Comparison of ENCODE assay signal across 24 cellular contexts in genomic region chr13:71278512-71278911, GRCh38.
"Had no signal": no experiment of that assay in that cellular context is flagged by ENCODE, and none has a peak within 500 bp of the region (broad histone marks: within the 10 kb centered on the region; RNA-seq: fewer than 3 reads in every experiment).

No MANE protein-coding gene starts in this region.

- ATAC-seq: activated naive CD4-positive, alpha-beta T cell treated with anti-CD3 and anti-CD28 coated beads, Interleukin-2, amount 50 U/mL, for 72 hours; activated T-cell treated with anti-CD3 and anti-CD28 coated beads, Interleukin-2, amount 50 U/mL, for 4 hours; esophagus mucosa; left cardiac atrium; stimulated activated naive CD8-positive, alpha-beta T cell treated with anti-CD3 and anti-CD28 coated beads, Interleukin-15, Interleukin-2, amounts not matched to agents 100 U/mL and 50 U/mL, for 24 hours had no signal

- H3K27ac Mint-ChIP-seq: activated CD4-positive, alpha-beta memory T cell treated with anti-CD3 and anti-CD28 coated beads, Interleukin-2, amount 10 ng/mL, durations not matched to agents 7 days and 5 days; activated CD4-positive, alpha-beta T cell treated with anti-CD3 and anti-CD28 coated beads, Interleukin-2, amount 10 ng/mL, durations not matched to agents 24 days and 14 days; activated naive CD4-positive, alpha-beta T cell treated with anti-CD3 and anti-CD28 coated beads, Interleukin-2, amount 50 U/mL, for 72 hours; dendritic cell treated with granulocyte-macrophage colony-stimulating factor and Interleukin-4, amounts not matched to agents 40 ng/mL and 50 ng/mL, for 4 days; endodermal cell; mesothelial cell of epicardium; naive B cell had no signal

- H3K36me3 Mint-ChIP-seq: activated naive CD4-positive, alpha-beta T cell treated with anti-CD3 and anti-CD28 coated beads, Interleukin-2, amount 50 U/mL, for 72 hours; naive B cell had no signal

- H3K9me3 ChIP-seq: right atrium auricular region, thoracic aorta had no signal

- H3K4me3 Mint-ChIP-seq: activated CD4-positive, alpha-beta memory T cell treated with anti-CD3 and anti-CD28 coated beads, Interleukin-2, amount 10 ng/mL, durations not matched to agents 7 days and 5 days; activated CD4-positive, alpha-beta T cell treated with anti-CD3 and anti-CD28 coated beads, Interleukin-2, amount 10 ng/mL, durations not matched to agents 24 days and 14 days; activated T-cell treated with anti-CD3 and anti-CD28 coated beads, Interleukin-2, amount 50 U/mL, for 4 hours; central memory CD8-positive, alpha-beta T cell; dendritic cell treated with granulocyte-macrophage colony-stimulating factor and Interleukin-4, amounts not matched to agents 40 ng/mL and 50 ng/mL, for 4 days; endodermal cell; mesothelial cell of epicardium; naive B cell had no signal

- H3K27me3 Mint-ChIP-seq: central memory CD8-positive, alpha-beta T cell; dendritic cell treated with granulocyte-macrophage colony-stimulating factor and Interleukin-4, amounts not matched to agents 40 ng/mL and 50 ng/mL, for 4 days; naive B cell had no signal

- H3K4me1 Mint-ChIP-seq: activated CD4-positive, alpha-beta memory T cell treated with anti-CD3 and anti-CD28 coated beads, Interleukin-2, amount 10 ng/mL, durations not matched to agents 7 days and 5 days; activated CD4-positive, alpha-beta T cell treated with anti-CD3 and anti-CD28 coated beads, Interleukin-2, amount 10 ng/mL, durations not matched to agents 24 days and 14 days; central memory CD8-positive, alpha-beta T cell; mesothelial cell of epicardium had no signal

- FAIRE-seq: bronchial epithelial cell, keratinocyte, urothelium cell line had no signal

- H3K27me3 ChIP-seq: right atrium auricular region had no signal

- DNase-seq: activated CD4-positive, alpha-beta memory T cell treated with anti-CD3 and anti-CD28 coated beads, Interleukin-2, amount 10 ng/mL, durations not matched to agents 7 days and 5 days; activated CD4-positive, alpha-beta T cell treated with anti-CD3 and anti-CD28 coated beads, Interleukin-2, amount 10 ng/mL, durations not matched to agents 24 days and 14 days; activated CD4-positive, CD25-positive, alpha-beta regulatory T cell treated with anti-CD3 and anti-CD28 coated beads, Interleukin-2, amount 50 U/mL, for 72 hours; activated naive CD4-positive, alpha-beta T cell; activated T-cell treated with anti-CD3 and anti-CD28 coated beads, Interleukin-2, amount 50 U/mL, for 4 hours; endodermal cell; foreskin fibroblast; head of caudate nucleus; hippocampal formation; left cardiac atrium; naive B cell; stimulated activated naive CD8-positive, alpha-beta T cell treated with anti-CD3 and anti-CD28 coated beads, Interleukin-15, Interleukin-2, amounts not matched to agents 100 U/mL and 50 U/mL, for 24 hours; T-helper 2 cell; trophoblast cell had no signal

- H3K4me1 ChIP-seq: right atrium auricular region had no signal

- H3K4me3 ChIP-seq: right atrium auricular region, thoracic aorta had no signal

- H3K9me3 Mint-ChIP-seq: activated CD4-positive, alpha-beta memory T cell treated with anti-CD3 and anti-CD28 coated beads, Interleukin-2, amount 10 ng/mL, durations not matched to agents 7 days and 5 days; activated CD4-positive, alpha-beta T cell treated with anti-CD3 and anti-CD28 coated beads, Interleukin-2, amount 10 ng/mL, durations not matched to agents 24 days and 14 days; activated naive CD4-positive, alpha-beta T cell treated with anti-CD3 and anti-CD28 coated beads, Interleukin-2, amount 50 U/mL, for 72 hours; activated T-cell treated with anti-CD3 and anti-CD28 coated beads, Interleukin-2, amount 50 U/mL, for 4 hours; central memory CD8-positive, alpha-beta T cell; dendritic cell treated with granulocyte-macrophage colony-stimulating factor and Interleukin-4, amounts not matched to agents 40 ng/mL and 50 ng/mL, for 4 days; endodermal cell; naive B cell had no signal

- H3K27ac ChIP-seq: right atrium auricular region, thoracic aorta had no signal

- H3K36me3 ChIP-seq: right atrium auricular region, thoracic aorta had no signal
